In the genomic region with DNA sequence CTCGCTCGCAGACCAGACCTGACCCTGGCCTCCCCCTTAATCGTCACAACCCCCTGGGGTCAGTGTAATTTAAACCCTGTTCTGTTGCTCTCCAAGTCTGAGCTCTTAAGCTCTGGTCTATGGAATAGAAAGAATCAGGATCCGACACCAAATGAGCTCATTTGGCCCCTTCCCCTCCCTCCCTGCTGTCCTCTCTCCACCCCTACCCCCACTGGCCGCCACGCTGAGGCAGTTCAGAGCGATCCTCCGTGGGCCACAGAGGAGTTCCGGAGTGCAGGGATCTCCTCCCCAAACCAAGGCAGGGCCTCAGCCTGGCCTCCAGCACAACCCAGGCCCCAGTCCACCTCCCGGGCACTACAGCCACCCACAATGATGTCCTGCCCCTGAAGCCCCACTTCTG, we compare ENCODE assay signal across 21 cellular contexts. TPM values are rescaled to one million over a fixed set of nuclear protein-coding genes. Genes with fewer than 3 reads are reported as not detected.
A peak's percentile ranks its signal among the peaks of the same experiment; 100 is the strongest.
DNase-seq lines count a peak whose midpoint lies in the region; ATAC-seq and TF ChIP-seq lines count a peak whose summit lies in the region.
"Had no signal": no experiment of that assay in that cellular context is flagged by ENCODE, and none has a peak within 500 bp of the region (broad histone marks: within the 10 kb centered on the region; RNA-seq: fewer than 3 reads in every experiment).

No MANE protein-coding gene starts in this region.

- H3K27ac ChIP-seq in gastrocnemius medialis (peak overlapping the region; percentile 70 to 98 (median 85)), vagina (no peak overlapping the region)
- H3K27ac ChIP-seq: brain microvascular endothelial cell, PC-9, SK-N-MC, upper lobe of left lung had no signal

- H3K4me1 Mint-ChIP-seq in T-helper 17 cell, result peaks cover 55% of the 10 kb centered on the region
- peaks cover 52 to 67% of the 10 kb centered on the region in 2 donors for H3K4me1 Mint-ChIP-seq in effector memory CD8-positive, alpha-beta T cell (ENCODE audit: low read depth in 2 of 2)

- ATAC-seq in T-helper 17 cell, result no peak
- no peak for ATAC-seq in effector memory CD8-positive, alpha-beta T cell (replicated peaks)
- ATAC-seq in gastrocnemius medialis, result no peak
- ATAC-seq in GM18517 (IDR thresholded peaks at IDR 0.05; ENCODE audit: unreplicated experiment), result no peak
- ATAC-seq: esophagus mucosa had no signal

- H3K9me3 ChIP-seq in T-helper 17 cell (ENCODE audit: control insufficient read depth, low read length, poor library complexity, severe bottlenecking), result no peaks in the 10 kb centered on the region
- no peaks in the 10 kb centered on the region for H3K9me3 ChIP-seq in gastrocnemius medialis
- no peaks in the 10 kb centered on the region for H3K9me3 ChIP-seq in vagina
- H3K9me3 ChIP-seq: BLaER1, upper lobe of left lung had no signal

- no peaks in the 10 kb centered on the region for H3K9me3 Mint-ChIP-seq in effector memory CD8-positive, alpha-beta T cell
- H3K9me3 Mint-ChIP-seq: activated T-helper 2 cell treated with anti-CD3 and anti-CD28 coated beads, Interferon-gamma antibody, Interleukin-2, Interleukin-4, amounts not matched to agents 10 μg/mL and 5 μg/mL and 100 μg/mL, durations not matched to agents 14 hours and 24 hours and 36 hours had no signal

- H3K36me3 Mint-ChIP-seq in T-helper 17 cell (ENCODE audit: low read depth), result peaks cover 3% of the 10 kb centered on the region
- H3K36me3 Mint-ChIP-seq in effector memory CD8-positive, alpha-beta T cell (ENCODE audit: insufficient read depth), result peaks cover 4% of the 10 kb centered on the region

- H3K4me3 ChIP-seq in gastrocnemius medialis (no peak overlapping the region), vagina (no peak overlapping the region)
- H3K4me3 ChIP-seq: BLaER1, PC-9, SK-N-MC, upper lobe of left lung had no signal

- in situ Hi-C loops in gastrocnemius medialis (cut with MboI; ENCODE audit: low sequenced_read_pairs in 4 of 4), result no loop called here

- no peaks in the 10 kb centered on the region for H3K27me3 Mint-ChIP-seq in T-helper 17 cell
- H3K27me3 Mint-ChIP-seq in effector memory CD8-positive, alpha-beta T cell, result no peaks in the 10 kb centered on the region

- H3K4me3 Mint-ChIP-seq in T-helper 17 cell, result peak overlapping the region; percentile 50
- H3K4me3 Mint-ChIP-seq in effector memory CD8-positive, alpha-beta T cell, result peak overlapping the region in 1 of 2 donors; percentile 12

- TF ChIP-seq CTCF in gastrocnemius medialis (IDR thresholded peaks at IDR 0.05 in 4 of 5, conservative IDR thresholded peaks at IDR 0.05 in 1 of 5) (no peak), vagina (IDR thresholded peaks at IDR 0.05) (no peak)

- intact Hi-C loops in gastrocnemius medialis (cut with DNase I; ENCODE audit: low total_unique reads), result no loop called here
- intact Hi-C loops in vagina (cut with DNase I), result no loop called here

- no peak for TF ChIP-seq POLR2A in gastrocnemius medialis (IDR thresholded peaks at IDR 0.05)
- no peak for TF ChIP-seq POLR2A in vagina (IDR thresholded peaks at IDR 0.05)

- H3K4me1 ChIP-seq in gastrocnemius medialis (peaks cover 83 to 89% of the 10 kb centered on the region in 2 donors), vagina (peaks cover 69% of the 10 kb centered on the region)

- H3K27me3 ChIP-seq in gastrocnemius medialis (no peaks in the 10 kb centered on the region), vagina (no peaks in the 10 kb centered on the region)
- H3K27me3 ChIP-seq: BLaER1, brain microvascular endothelial cell, upper lobe of left lung had no signal

- DNase-seq in NCI-H82 (lab: John Stamatoyannopoulos, UW), result peak; percentile 35
- no peak for DNase-seq in NCI-H82 treated with DMSO at 0.1 percent for 48 hours (lab: John Stamatoyannopoulos, UW; ENCODE audit: unreplicated experiment)
- no peak for DNase-seq in T-helper 17 cell
- DNase-seq in effector memory CD8-positive, alpha-beta T cell, result no peak
- no peak for DNase-seq in gastrocnemius medialis
- DNase-seq in central memory CD4-positive, alpha-beta T cell, result no peak
- DNase-seq in vagina (ENCODE audit: extremely low spot score in 2 of 2), result no peak
- DNase-seq: 8988T; brain microvascular endothelial cell; DMS79 treated with DMSO at 0.1 percent for 48 hours; glutamatergic neuron; NCI-H2029; NCI-H524 treated with DMSO at 0.1 percent for 48 hours; PC-9; stimulated activated CD4-positive, alpha-beta T cell treated with anti-CD3 and anti-CD28 coated beads, Interleukin-4, amount 100 ng/mL, for 1 hour; upper lobe of left lung had no signal

- H3K27ac Mint-ChIP-seq in T-helper 17 cell, result peak overlapping the region; percentile 79
- peak overlapping the region; percentile 2 to 69 for H3K27ac Mint-ChIP-seq in effector memory CD8-positive, alpha-beta T cell
- H3K27ac Mint-ChIP-seq: activated T-helper 2 cell treated with anti-CD3 and anti-CD28 coated beads, Interferon-gamma antibody, Interleukin-2, Interleukin-4, amounts not matched to agents 10 μg/mL and 5 μg/mL and 100 μg/mL, durations not matched to agents 14 hours and 24 hours and 36 hours had no signal

- H3K36me3 ChIP-seq in gastrocnemius medialis (no peaks in the 10 kb centered on the region), vagina (no peaks in the 10 kb centered on the region)
- H3K36me3 ChIP-seq: brain microvascular endothelial cell, upper lobe of left lung had no signal

RNA-seq across cellular contexts. Expression of a gene that starts 5.3 kb away (rescaled TPM):
- total RNA-seq in T-helper 17 cell (10 to 100 TPM; 62.8 to 67.6 TPM), gastrocnemius medialis (10 to 100 TPM in 1 of 4 donors, 1 to 10 TPM in 3; 5.9 to 14.1 (median 8.0) TPM), vagina (28.0 TPM)
